9 cellular contexts compared by ENCODE assay signal in genomic region chr15:63210151-63211051, GRCh38. TPM values are rescaled to one million over a fixed set of nuclear protein-coding genes. Genes with fewer than 3 reads are reported as not detected.
A peak's percentile ranks its signal among the peaks of the same experiment; 100 is the strongest.
DNase-seq lines count a peak whose midpoint lies in the region; ATAC-seq and TF ChIP-seq lines count a peak whose summit lies in the region.
"Had no signal": no experiment of that assay in that cellular context is flagged by ENCODE, and none has a peak within 500 bp of the region (broad histone marks: within the 10 kb centered on the region; RNA-seq: fewer than 3 reads in every experiment).

No MANE protein-coding gene starts in this region.

- peak overlapping the region; percentile 79 for H3K4me3 Mint-ChIP-seq in activated naive CD8-positive, alpha-beta T cell treated with anti-CD3 and anti-CD28 coated beads for 36 hours

- peaks cover 68% of the 10 kb centered on the region for H3K36me3 Mint-ChIP-seq in activated naive CD8-positive, alpha-beta T cell treated with anti-CD3 and anti-CD28 coated beads for 36 hours

- TF ChIP-seq CTCF in AG10803 (conservative IDR thresholded peaks at IDR 0.05; ENCODE audit: low read length) (no peak), mucosa of descending colon (IDR thresholded peaks at IDR 0.05) (no peak), BE2C (IDR thresholded peaks at IDR 0.05; ENCODE audit: low read depth, low read length) (no peak)

- H3K27me3 ChIP-seq in BE2C, result no peaks in the 10 kb centered on the region

- H3K9me3 ChIP-seq in mucosa of descending colon (no peaks in the 10 kb centered on the region), BE2C (no peaks in the 10 kb centered on the region)

- H3K9me3 Mint-ChIP-seq in activated naive CD8-positive, alpha-beta T cell treated with anti-CD3 and anti-CD28 coated beads for 36 hours, result peaks cover 3% of the 10 kb centered on the region

- H3K4me1 Mint-ChIP-seq in activated naive CD8-positive, alpha-beta T cell treated with anti-CD3 and anti-CD28 coated beads for 36 hours, result peaks cover 86% of the 10 kb centered on the region

- peak overlapping the region; percentile 100 for H3K27ac Mint-ChIP-seq in activated naive CD8-positive, alpha-beta T cell treated with anti-CD3 and anti-CD28 coated beads for 36 hours

- ATAC-seq in HG02798 (IDR thresholded peaks at IDR 0.05; ENCODE audit: poor library complexity, unreplicated experiment) (peak; percentile 32), mucosa of descending colon (peak; percentile 38), GM21576 (IDR thresholded peaks at IDR 0.05; ENCODE audit: unreplicated experiment) (no peak)

- H3K27me3 Mint-ChIP-seq in activated naive CD8-positive, alpha-beta T cell treated with anti-CD3 and anti-CD28 coated beads for 36 hours, result no peaks in the 10 kb centered on the region

- DNase-seq in AG10803 (ENCODE audit: low read depth) (peak; percentile 19), mucosa of descending colon (no peak), RKO (ENCODE audit: low spot score) (no peak), BE2C (no peak), GDM1 (lab: John Stamatoyannopoulos, UW) (no peak)
- DNase-seq in activated naive CD8-positive, alpha-beta T cell treated with anti-CD3 and anti-CD28 coated beads for 36 hours, result no peak
- DNase-seq: DMS 273 treated with DMSO at 0.1 percent for 48 hours had no signal

- H3K4me3 ChIP-seq in AG10803 (ENCODE audit: low read length) (no peak overlapping the region), mucosa of descending colon (no peak overlapping the region), BE2C (ENCODE audit: low read depth, low read length) (no peak overlapping the region)

- no peaks in the 10 kb centered on the region for H3K36me3 ChIP-seq in mucosa of descending colon (ENCODE audit: low read depth)
- H3K36me3 ChIP-seq in BE2C, result no peaks in the 10 kb centered on the region

- H3K4me1 ChIP-seq in mucosa of descending colon (ENCODE audit: low read depth) (peaks cover 17% of the 10 kb centered on the region), BE2C (no peaks in the 10 kb centered on the region)

- intact Hi-C loops in mucosa of descending colon (cut with DNase I, micrococcal nuclease), result no loop called here

RNA-seq across cellular contexts. Expression of gene RAB8B, which starts 21.0 kb away (rescaled TPM):
- 100 to 1,000 TPM; 231 to 239 TPM for total RNA-seq in activated naive CD8-positive, alpha-beta T cell treated with anti-CD3 and anti-CD28 coated beads for 36 hours
- 10 to 100 TPM in 2 of 3 donors, 1 to 10 TPM in 1; 7.4 to 26.4 (median 18.3) TPM for total RNA-seq in mucosa of descending colon
- polyA plus RNA-seq in BE2C (2012; ENCODE audit: insufficient read depth, insufficient read length, low read depth), result 5.5 TPM

RNA-seq across cellular contexts. Expression of gene RPS27L, which starts 53.1 kb away (rescaled TPM):
- total RNA-seq in activated naive CD8-positive, alpha-beta T cell treated with anti-CD3 and anti-CD28 coated beads for 36 hours, result 100 to 1,000 TPM; 132 TPM
- total RNA-seq in mucosa of descending colon, result 100 to 1,000 TPM; 187 to 234 (median 208) TPM
- 17.8 TPM for polyA plus RNA-seq in BE2C (2012; ENCODE audit: insufficient read depth, insufficient read length, low read depth)

Comparison
In these comparisons a context has a peak if more than half of its experiments do, and no peak if none do; other contexts are left out.
1. RNA of gene RAB8B, which starts 21.0 kb away (total RNA-seq): 231 to 239 TPM in activated naive CD8-positive, alpha-beta T cell treated with anti-CD3 and anti-CD28 coated beads for 36 hours; 7.4 to 26.4 TPM in mucosa of descending colon; every median in the first group is over 4 times any median in the second.